8 cellular contexts compared by ENCODE assay signal in genomic region chr1:15616704-15617172, GRCh38. TPM values are rescaled to one million over a fixed set of nuclear protein-coding genes. Genes with fewer than 3 reads are reported as not detected.
DNase-seq lines count a peak whose midpoint lies in the region; ATAC-seq and TF ChIP-seq lines count a peak whose summit lies in the region.

No MANE protein-coding gene starts in this region.

- H3K9me3 ChIP-seq in body of pancreas = no peaks in the 10 kb centered on the region

- H3K9ac ChIP-seq in KMS-11 = peak overlapping the region; percentile 28; the same call in 1 of the 2 replicates

- no peak for TF ChIP-seq CTCF in KMS-11 (conservative IDR thresholded peaks at IDR 0.05; ENCODE audit: low read depth, low read length)
- no peak for TF ChIP-seq CTCF in body of pancreas (IDR thresholded peaks at IDR 0.05)

- H3K27ac ChIP-seq in KMS-11 = peak overlapping the region; percentile 45
- H3K27ac ChIP-seq in body of pancreas = peak overlapping the region; percentile 18 to 100 (median 96)
- peak overlapping the region; percentile 83 for H3K27ac ChIP-seq in temporal lobe (ENCODE audit: low read depth, low read length)

- peaks cover 3% of the 10 kb centered on the region; the same call in 1 of the 2 replicates for H4K20me1 ChIP-seq in KMS-11 (ENCODE audit: insufficient read depth)

- H2AFZ ChIP-seq in KMS-11 (ENCODE audit: low read depth) = peak overlapping the region; percentile 57

- in situ Hi-C loops in ACHN (cut with HindIII; ENCODE audit: low pct_ligation_motif_present, low pct_unique_long_range_greater_than_20kb, low sequenced_read_pairs) = no loop called here

- H3K79me2 ChIP-seq in KMS-11 (ENCODE audit: insufficient read depth, low read depth) = peaks cover 43% of the 10 kb centered on the region

- DNase-seq in ACHN (peak; percentile 58), body of pancreas (no peak), left lobe of liver (ENCODE audit: low spot score) (no peak), NCI-H1436 (lab: John Stamatoyannopoulos, UW) (no peak)

- no peak for TF ChIP-seq POLR2A in body of pancreas (IDR thresholded peaks at IDR 0.05)

- H3K4me3 ChIP-seq in KMS-11 (IDR thresholded peaks at IDR 0.05; ENCODE audit: insufficient read depth, low read depth, low read length) (peak overlapping the region; percentile 9), body of pancreas (no peak overlapping the region)

- intact Hi-C loops in body of pancreas (cut with DNase I) = no loop called here

- H3K4me2 ChIP-seq in KMS-11 = peak overlapping the region; percentile 57

- 10 to 12% methylated on average over 12 of the region's 12 CpGs for WGBS in body of pancreas, 2 donors

- peak; percentile 12 for ATAC-seq in GM19043 (IDR thresholded peaks at IDR 0.05; ENCODE audit: low read depth, unreplicated experiment)
- no peak for ATAC-seq in body of pancreas
- peak; percentile 2 for ATAC-seq in left lobe of liver
- no peak for ATAC-seq in HG03469 (IDR thresholded peaks at IDR 0.05; ENCODE audit: unreplicated experiment)

- H3K27me3 ChIP-seq in KMS-11 (ENCODE audit: insufficient read depth, low read depth) (no peaks in the 10 kb centered on the region), body of pancreas (no peaks in the 10 kb centered on the region)

- H3K4me1 ChIP-seq in KMS-11 (ENCODE audit: low read depth, poor library complexity, severe bottlenecking) (peaks cover 40% of the 10 kb centered on the region), body of pancreas (peaks cover 42% of the 10 kb centered on the region)

- H3K36me3 ChIP-seq in KMS-11 (ENCODE audit: insufficient read depth) = no peaks in the 10 kb centered on the region
- H3K36me3 ChIP-seq in body of pancreas (replicated peaks in 1 of 2; ENCODE audit: insufficient read depth in 1 of 2, low read depth in 2 of 2) = no peaks in the 10 kb centered on the region

RNA-seq across cellular contexts. Expression of gene DDI2, which starts 0.5 kb away (rescaled TPM):
- total RNA-seq in body of pancreas = 10 to 100 TPM; 18.8 to 30.1 TPM
- total RNA-seq in left lobe of liver = 50.1 TPM
- 16.0 TPM for total RNA-seq in temporal lobe

RNA-seq across cellular contexts. Expression of gene AGMAT, which starts 31.9 kb away (rescaled TPM):
- total RNA-seq in body of pancreas (under 1 TPM; 0.33 to 0.52 TPM), left lobe of liver (58.0 TPM), temporal lobe (0.25 TPM)

Comparison
In these comparisons a context has a peak if more than half of its experiments do, and no peak if none do; other contexts are left out.
1. ATAC-seq: peak in GM19043 (single experiment) and left lobe of liver (single experiment); none in body of pancreas (single experiment) and HG03469 (single experiment).
2. H3K27ac ChIP-seq: peak in every context shown above with its lines; median percentile 96 in body of pancreas; 83 in temporal lobe; 45 in KMS-11.
3. RNA of gene AGMAT, which starts 31.9 kb away (total RNA-seq): 58.0 TPM in left lobe of liver (single experiment); 0.33 to 0.52 TPM in body of pancreas and 0.25 TPM in temporal lobe (single experiment); every median in the first group is over 10 times any median in the second.